Comparison of ENCODE assay signal across 8 cellular contexts in genomic region chr17:6910987-6911603, GRCh38.
DNase-seq lines count a peak whose midpoint lies in the region; ATAC-seq and TF ChIP-seq lines count a peak whose summit lies in the region.

No MANE protein-coding gene starts in this region.

- no peak overlapping the region for H3K4me3 Mint-ChIP-seq in GM23338

- H3K36me3 ChIP-seq in GM23338 (ENCODE audit: insufficient read depth) (no peaks in the 10 kb centered on the region), PC-9 (ENCODE audit: low read depth) (no peaks in the 10 kb centered on the region)

- POLR2A ChIA-PET in AG04449 (lab: Yijun Ruan, JAX): no interaction called here
- POLR2A ChIA-PET in PC-9 (lab: Charles Lee; ENCODE audit: unreplicated experiment): interaction anchor here (0.7 kb wide), 1 partner anchor 243 kb away, joined by 4 read pairs; no protein-coding TSS in a partner anchor

- no peaks in the 10 kb centered on the region; the same call in 2 of the 3 replicates for H3K4me1 Mint-ChIP-seq in GM23338

- H2AFZ ChIP-seq in GM23338 (no peak overlapping the region), PC-9 (no peak overlapping the region)

- peaks cover 21% of the 10 kb centered on the region for H3K27me3 Mint-ChIP-seq in GM23338 (ENCODE audit: insufficient read depth, low read depth, poor library complexity)

- no peaks in the 10 kb centered on the region for H3K9me2 ChIP-seq in GM23338 (ENCODE audit: insufficient read depth)
- no peaks in the 10 kb centered on the region for H3K9me2 ChIP-seq in PC-9 (ENCODE audit: insufficient read depth)

- H3K79me2 ChIP-seq in GM23338 (replicated peaks; ENCODE audit: insufficient read depth): no peaks in the 10 kb centered on the region
- H3K79me2 ChIP-seq in PC-9 (ENCODE audit: low read depth): no peaks in the 10 kb centered on the region

- BruUV-seq in PC-9 (replicated peaks; lab: Mats Ljungman, UMichigan): no TSS peak

- H3K4me3 ChIP-seq in AG04449 (ENCODE audit: low read depth, low read length) (no peak overlapping the region), GM23338 (no peak overlapping the region), PC-9 (no peak overlapping the region)

- no peaks in the 10 kb centered on the region for H3K27me3 ChIP-seq in GM23338 (ENCODE audit: insufficient read depth)
- no peaks in the 10 kb centered on the region for H3K27me3 ChIP-seq in PC-9 (ENCODE audit: insufficient read depth, low read depth)

- peaks cover 64% of the 10 kb centered on the region for H3K9me3 Mint-ChIP-seq in GM23338

- peaks cover 72% of the 10 kb centered on the region for H3K36me3 Mint-ChIP-seq in GM23338 (ENCODE audit: low read depth)

- H3K27ac ChIP-seq in GM23338 (ENCODE audit: low read depth) (no peak overlapping the region), PC-9 (no peak overlapping the region)

- H3K4me2 ChIP-seq in GM23338: no peak overlapping the region
- H3K4me2 ChIP-seq in PC-9: no peak overlapping the region

- no peak overlapping the region for H3K27ac Mint-ChIP-seq in GM23338

- H3F3A ChIP-seq in GM23338 (replicated peaks; ENCODE audit: low read depth): no peaks in the 10 kb centered on the region
- H3F3A ChIP-seq in PC-9 (ENCODE audit: insufficient read depth, low read depth): 0 out of 2 replicates have a peak, but pooled peaks cover 5% of the 10 kb centered on the region

- no peaks in the 10 kb centered on the region for H3K9me3 ChIP-seq in PC-9 (ENCODE audit: insufficient read depth, low read depth)

- no peak for TF ChIP-seq POLR2A in erythroblast (IDR thresholded peaks at IDR 0.05; ENCODE audit: low read length)

- ATAC-seq in GM23338 (no peak), GM18519 (IDR thresholded peaks at IDR 0.05; ENCODE audit: low FRiP score, unreplicated experiment) (no peak)

- intact Hi-C loops in PC-9 (cut with micrococcal nuclease; ENCODE audit: unreplicated experiment): loop anchor here (1.0 to 10.0 kb wide), 5 partner anchors 68 to 254 kb away; partner anchors contain the start of gene BCL6B

- no peaks in the 10 kb centered on the region for H4K20me1 ChIP-seq in GM23338 (replicated peaks; ENCODE audit: insufficient read depth)
- no peaks in the 10 kb centered on the region for H4K20me1 ChIP-seq in PC-9 (ENCODE audit: insufficient read depth)

- no peak for DNase-seq in AG04449 (ENCODE audit: low read depth, low spot score)
- peak; percentile 82 for DNase-seq in GM23338 (ENCODE audit: low spot score)
- DNase-seq in PC-9: no peak
- peak; percentile 45 to 64 for DNase-seq in erythroblast (lab: John Stamatoyannopoulos, UW)
- peak; percentile 15 for DNase-seq in pulmonary artery endothelial cell (ENCODE audit: low read depth, low spot score)
- no peak for DNase-seq in activated naive CD4-positive, alpha-beta T cell treated with Interleukin-2 at 50 U/mL for 16 hours
- no peak for DNase-seq in HPDE6-E6E7 (ENCODE audit: extremely low spot score)

- TF ChIP-seq CTCF in AG04449 (IDR thresholded peaks at IDR 0.05; ENCODE audit: insufficient read depth, low read length, missing control alignments): peak; percentile 47
- TF ChIP-seq CTCF in GM23338 (conservative IDR thresholded peaks at IDR 0.05; ENCODE audit: low read depth in 2 of 2): peak; percentile 54 to 87
- TF ChIP-seq CTCF in PC-9 (conservative IDR thresholded peaks at IDR 0.05): peak; percentile 92

- H3K4me1 ChIP-seq in GM23338 (ENCODE audit: insufficient read depth): no peaks in the 10 kb centered on the region
- peaks cover 14% of the 10 kb centered on the region for H3K4me1 ChIP-seq in PC-9 (replicated peaks; ENCODE audit: insufficient read depth)

- CTCF ChIA-PET in AG04449 (lab: Yijun Ruan, JAX): interaction anchor here (0.6 to 5.1 kb wide), 46 partner anchors 9 to 1799 kb away, joined by 3 to 189 read pairs (median 5); partner anchors contain the start of genes ALOX12, BCL6B, RNASEK and SLC16A13
- CTCF ChIA-PET in PC-9 (lab: Charles Lee): interaction anchor here (0.5 to 1.5 kb wide), 17 partner anchors 12 to 827 kb away, joined by 3 to 26 read pairs (median 4); no protein-coding TSS in a partner anchor

TF ChIP-seq in GM23338, 12 proteins besides CTCF, POLR2A, EP300 and RAD21 (continues in another document):
- TF ChIP-seq POLR2AphosphoS5 (IDR thresholded peaks at IDR 0.05; ENCODE audit: low read depth) (no peak), CREB1 (CRISPR knock-in tag; IDR thresholded peaks at IDR 0.05; ENCODE audit: low read depth) (no peak), ETS1 (IDR thresholded peaks at IDR 0.05) (no peak), STAT1 (IDR thresholded peaks at IDR 0.05; ENCODE audit: unreplicated experiment) (no peak), ZNF114 (CRISPR knock-in tag; IDR thresholded peaks at IDR 0.05) (no peak), ZNF331 (CRISPR knock-in tag; IDR thresholded peaks at IDR 0.05; ENCODE audit: low read depth) (no peak), REST (IDR thresholded peaks at IDR 0.05; ENCODE audit: unreplicated experiment) (no peak), NANOG (IDR thresholded peaks at IDR 0.05; ENCODE audit: borderline replicate concordance) (no peak), EZH2 (IDR thresholded peaks at IDR 0.05; ENCODE audit: low read depth, unreplicated experiment) (no peak), JUNB (IDR thresholded peaks at IDR 0.05; ENCODE audit: unreplicated experiment) (no peak)

Comparison
In these comparisons a context has a peak if more than half of its experiments do, and no peak if none do; other contexts are left out.
1. DNase-seq: peak in GM23338 (single experiment), erythroblast (2 of 2) and pulmonary artery endothelial cell (single experiment); none in AG04449 (single experiment), PC-9 (0 of 2), activated naive CD4-positive, alpha-beta T cell treated with Interleukin-2 at 50 U/mL for 16 hours (single experiment) and HPDE6-E6E7 (single experiment).
2. Peak in every context shown above with its lines, with median percentiles within 50 percentile points of each other: CTCF ChIP-seq.